Comparison of ENCODE assay signal across 8 cellular contexts in genomic region chr1:115829023-115829674, GRCh38. TPM values are rescaled to one million over a fixed set of nuclear protein-coding genes. Genes with fewer than 3 reads are reported as not detected.
DNase-seq lines count a peak whose midpoint lies in the region; ATAC-seq and TF ChIP-seq lines count a peak whose summit lies in the region.

No MANE protein-coding gene starts in this region.

- POLR2A ChIA-PET in AG04450 (lab: Yijun Ruan, JAX): no interaction called here

- no peaks in the 10 kb centered on the region; the same call in 1 of the 2 replicates for H3K9me3 ChIP-seq in AG04450 (ENCODE audit: control insufficient read depth, insufficient read depth, low read length)
- no peaks in the 10 kb centered on the region for H3K9me3 ChIP-seq in ascending aorta
- H3K9me3 ChIP-seq in iPS-18c (ENCODE audit: control insufficient read depth, insufficient read depth, low read length): no peaks in the 10 kb centered on the region

- peak overlapping the region; percentile 55; the same call in 1 of the 2 replicates for H3K4me3 Mint-ChIP-seq in HFFc6
- H3K4me3 Mint-ChIP-seq in stimulated activated memory B cell treated with anti-CD40 and anti-IgM and Interleukin-4, amounts not matched to agents 10 μg/mL and 1 μg/mL and 100 μg/mL, for 72 hours: peak overlapping the region; percentile 29

- H3K36me3 ChIP-seq in ascending aorta: no peaks in the 10 kb centered on the region

- no peak overlapping the region for H3K27ac Mint-ChIP-seq in HFFc6
- no peak overlapping the region for H3K27ac Mint-ChIP-seq in stimulated activated memory B cell treated with anti-CD40 and anti-IgM and Interleukin-4, amounts not matched to agents 10 μg/mL and 1 μg/mL and 100 μg/mL, for 72 hours

- ATAC-seq in stimulated activated memory B cell treated with anti-CD40 and anti-IgM and Interleukin-4, amounts not matched to agents 10 μg/mL and 1 μg/mL and 100 μg/mL, for 72 hours: no peak
- no peak for ATAC-seq in GM21786 (IDR thresholded peaks at IDR 0.05; ENCODE audit: unreplicated experiment)

- no peak for TF ChIP-seq CTCF in AG04450 (IDR thresholded peaks at IDR 0.05; ENCODE audit: low read depth, low read length)
- no peak for TF ChIP-seq CTCF in HFFc6 (IDR thresholded peaks at IDR 0.05)
- TF ChIP-seq CTCF in ascending aorta (IDR thresholded peaks at IDR 0.05): no peak

- H3K9me3 Mint-ChIP-seq in HFFc6: no peaks in the 10 kb centered on the region
- no peaks in the 10 kb centered on the region for H3K9me3 Mint-ChIP-seq in stimulated activated memory B cell treated with anti-CD40 and anti-IgM and Interleukin-4, amounts not matched to agents 10 μg/mL and 1 μg/mL and 100 μg/mL, for 72 hours

- peaks cover 11% of the 10 kb centered on the region for H3K4me1 Mint-ChIP-seq in HFFc6 (ENCODE audit: low read depth)
- no peaks in the 10 kb centered on the region for H3K4me1 Mint-ChIP-seq in stimulated activated memory B cell treated with anti-CD40 and anti-IgM and Interleukin-4, amounts not matched to agents 10 μg/mL and 1 μg/mL and 100 μg/mL, for 72 hours

- H3K27me3 Mint-ChIP-seq in HFFc6 (ENCODE audit: insufficient read depth): peaks cover 35% of the 10 kb centered on the region
- H3K27me3 Mint-ChIP-seq in stimulated activated memory B cell treated with anti-CD40 and anti-IgM and Interleukin-4, amounts not matched to agents 10 μg/mL and 1 μg/mL and 100 μg/mL, for 72 hours: peaks cover 82% of the 10 kb centered on the region

- H3K27ac ChIP-seq in AG04450 (ENCODE audit: low read depth, low read length) (no peak overlapping the region), ascending aorta (no peak overlapping the region)

- H3K4me3 ChIP-seq in AG04450 (ENCODE audit: low read depth, low read length) (no peak overlapping the region; the same call in 1 of the 2 replicates), ascending aorta (peak overlapping the region; percentile 51 to 62), iPS-18c (ENCODE audit: insufficient read depth, low read depth, low read length) (peak overlapping the region; percentile 36; the same call in 1 of the 2 replicates)

- DNase-seq in AG04450 (ENCODE audit: low read depth, low spot score): peak; percentile 27
- peak; percentile 58 for DNase-seq in HFFc6
- DNase-seq in ascending aorta (ENCODE audit: low spot score in 2 of 2): peak in 1 of 2 donors; percentile 65
- DNase-seq in stimulated activated naive CD4-positive, alpha-beta T cell treated with Interleukin-2 at 50 U/mL for 16 hours (lab: John Stamatoyannopoulos, UW): no peak
- no peak for DNase-seq in stimulated activated CD4-positive, alpha-beta T cell treated with anti-CD3 and anti-CD28 coated beads, Interleukin-4, amount 100 ng/mL, for 1 hour

- CTCF ChIA-PET in AG04450 (lab: Charles Lee): interaction anchor here (1.0 kb wide), 1 partner anchor 20 kb away, joined by 3 read pairs; no protein-coding TSS in a partner anchor

- intact Hi-C loops in ascending aorta (cut with DNase I): no loop called here

- no peaks in the 10 kb centered on the region for H3K36me3 Mint-ChIP-seq in HFFc6 (ENCODE audit: low read depth)
- no peaks in the 10 kb centered on the region for H3K36me3 Mint-ChIP-seq in stimulated activated memory B cell treated with anti-CD40 and anti-IgM and Interleukin-4, amounts not matched to agents 10 μg/mL and 1 μg/mL and 100 μg/mL, for 72 hours

- H3K27me3 ChIP-seq in AG04450 (ENCODE audit: control insufficient read depth, insufficient read depth, low read length): peaks cover 27% of the 10 kb centered on the region
- H3K27me3 ChIP-seq in ascending aorta: no peaks in the 10 kb centered on the region

- H3K4me1 ChIP-seq in ascending aorta: no peaks in the 10 kb centered on the region

RNA-seq across cellular contexts. Expression of gene NHLH2, which starts 11.8 kb away (rescaled TPM):
- not detected in 2 replicates for polyA plus RNA-seq in AG04450 (2011; rRNA removed)
- polyA minus RNA-seq in AG04450 (2011; rRNA and poly(A)+ RNA removed): not detected in 2 replicates
- total RNA-seq in HFFc6 (2021; fragmentation: NEBNext Ultra II Directional; extraction: Animal tissue kit (Norgen Biotek cat#: 25700)): not detected
- total RNA-seq in ascending aorta: not detected

Comparison
In these comparisons a context has a peak if more than half of its experiments do, and no peak if none do; other contexts are left out.
1. DNase-seq: peak in AG04450 (single experiment) and HFFc6 (single experiment); none in stimulated activated naive CD4-positive, alpha-beta T cell treated with Interleukin-2 at 50 U/mL for 16 hours (single experiment) and stimulated activated CD4-positive, alpha-beta T cell treated with anti-CD3 and anti-CD28 coated beads, Interleukin-4, amount 100 ng/mL, for 1 hour (single experiment).